ENCODE assay signal across 8 cellular contexts in genomic region chr19:21021238-21021637, GRCh38. TPM values are rescaled to one million over a fixed set of nuclear protein-coding genes. Genes with fewer than 3 reads are reported as not detected.
DNase-seq lines count a peak whose midpoint lies in the region; FAIRE-seq and TF ChIP-seq lines count a peak whose summit lies in the region.
"Not testable (repeated sequence)": the region's sequence is repeated elsewhere in the genome, so short reads cannot be mapped to it uniquely, and the experiment has no call there.

No MANE protein-coding gene starts in this region.

- peak overlapping the region; percentile 32 for H2BK5ac ChIP-seq in neuronal stem cell (ENCODE audit: low read length)

- peak in 1 of 5 donors; percentile 3 for DNase-seq in CD4-positive, alpha-beta memory T cell
- not testable (repeated sequence) for DNase-seq in Jurkat, Clone E6-1 (ENCODE audit: low read depth, low spot score); astrocyte (ENCODE audit: low read depth); epithelial cell of proximal tubule (ENCODE audit: low read depth); kidney; neuronal stem cell (ENCODE audit: low spot score); testis

- not testable (repeated sequence) for H2BK15ac ChIP-seq in neuronal stem cell (ENCODE audit: low read length)

- H2AK5ac ChIP-seq in neuronal stem cell (ENCODE audit: low read depth, low read length) = not testable (repeated sequence)

- H3K9ac ChIP-seq in astrocyte (ENCODE audit: low read length) (peak overlapping the region; percentile 97), kidney (ENCODE audit: low read length in 2 of 2) (peak overlapping the region; percentile 62 to 87)
- H3K9ac ChIP-seq in neuronal stem cell (ENCODE audit: low read depth, low read length, poor library complexity) = not testable (repeated sequence)

- not testable (repeated sequence) for H3K14ac ChIP-seq in neuronal stem cell (ENCODE audit: low read length)

- not testable (repeated sequence) for TF ChIP-seq CTCF in astrocyte (IDR thresholded peaks at IDR 0.05; ENCODE audit: insufficient read depth, low read depth, low read length); epithelial cell of proximal tubule (conservative IDR thresholded peaks at IDR 0.05; ENCODE audit: low read depth, low read length); kidney (IDR thresholded peaks at IDR 0.05; ENCODE audit: borderline replicate concordance, extremely low read depth, insufficient read depth); testis (IDR thresholded peaks at IDR 0.05)

- CTCF ChIA-PET in CD4-positive, alpha-beta memory T cell (lab: Charles Lee; ENCODE audit: partially characterized antibody) = interaction anchor here (1.2 to 1.4 kb wide), 2 partner anchors 12 to 245 kb away, joined by 3 read pairs; partner anchors contain the start of gene ZNF66

- peaks cover 29 to 60% (median 43%) of the 10 kb centered on the region in 4 donors for H3K4me1 Mint-ChIP-seq in CD4-positive, alpha-beta memory T cell
- H3K4me1 Mint-ChIP-seq in T-helper 1 cell treated with Interleukin-12 subunit alpha and Interleukin-12 subunit beta and Interleukin-4 antibody, amounts not matched to agents 30 μg/mL and 1 μg/mL, for 36 hours (ENCODE audit: low read depth) = peaks cover 32% of the 10 kb centered on the region
- H3K4me1 Mint-ChIP-seq in astrocyte (ENCODE audit: low read depth, unreplicated experiment) = peaks cover 32% of the 10 kb centered on the region

- not testable (repeated sequence) for H3K23ac ChIP-seq in neuronal stem cell (ENCODE audit: low read depth, low read length, poor library complexity)

- POLR2A ChIA-PET in CD4-positive, alpha-beta memory T cell (lab: Charles Lee; ENCODE audit: partially characterized antibody) = interaction anchor here (0.7 to 3.1 kb wide), 20 partner anchors 8 to 1153 kb away, joined by 3 to 22 read pairs (median 6); partner anchors contain the start of genes ZNF100, ZNF429, ZNF43 and ZNF431

- WGBS in neuronal stem cell (ENCODE audit: extremely low coverage in 2 of 2, insufficient read length in 2 of 2, insufficient replicate concordance in 1 of 2), 2 donors = no CpG with 5 or more reads among the region's 11 CpGs
- WGBS in testis, 2 donors = 5% methylated on average over 11 of the region's 11 CpGs

- not testable (repeated sequence) for H2BK12ac ChIP-seq in neuronal stem cell (ENCODE audit: low read length)

- H3K79me2 ChIP-seq in astrocyte (ENCODE audit: insufficient read depth, low read length) = peaks cover 47% of the 10 kb centered on the region

- peaks cover 33 to 43% of the 10 kb centered on the region in 2 donors for H3K36me3 Mint-ChIP-seq in CD4-positive, alpha-beta memory T cell
- H3K36me3 Mint-ChIP-seq in T-helper 1 cell treated with Interleukin-12 subunit alpha and Interleukin-12 subunit beta and Interleukin-4 antibody, amounts not matched to agents 30 μg/mL and 1 μg/mL, for 36 hours (ENCODE audit: low read depth) = peaks cover 42% of the 10 kb centered on the region
- H3K36me3 Mint-ChIP-seq in astrocyte (ENCODE audit: low read depth, unreplicated experiment) = peaks cover 12% of the 10 kb centered on the region

- not testable (repeated sequence) for H3K79me1 ChIP-seq in neuronal stem cell (ENCODE audit: low read depth, low read length)

- intact Hi-C loops in CD4-positive, alpha-beta memory T cell (cut with micrococcal nuclease) = loop anchor here (2.0 to 5.0 kb wide), 6 partner anchors 61 to 831 kb away; partner anchors contain the start of genes ZNF493 and ZNF714
- intact Hi-C loops in kidney (cut with DNase I); testis (cut with DNase I; ENCODE audit: low total_unique reads): not testable (repeated sequence)

- H3K27ac Mint-ChIP-seq in CD4-positive, alpha-beta memory T cell = peak overlapping the region; percentile 100
- H3K27ac Mint-ChIP-seq in T-helper 1 cell treated with Interleukin-12 subunit alpha and Interleukin-12 subunit beta and Interleukin-4 antibody, amounts not matched to agents 30 μg/mL and 1 μg/mL, for 36 hours = peak overlapping the region; percentile 100
- peak overlapping the region; percentile 100 for H3K27ac Mint-ChIP-seq in astrocyte (ENCODE audit: unreplicated experiment)

- not testable (repeated sequence) for H4K8ac ChIP-seq in neuronal stem cell (ENCODE audit: low read depth, low read length)

- H3K27me3 ChIP-seq in CD4-positive, alpha-beta memory T cell (ENCODE audit: insufficient read depth, low read length); astrocyte (ENCODE audit: insufficient read depth, low read length); neuronal stem cell (ENCODE audit: control insufficient read depth in 3 of 3, insufficient read depth in 3 of 3, low read depth in 1 of 3, low read length in 3 of 3); testis: not testable (repeated sequence)

- not testable (repeated sequence) for FAIRE-seq in astrocyte (lab: Jason Lieb, UNC); kidney (lab: Jason Lieb, UNC)

- not testable (repeated sequence) for H2BK120ac ChIP-seq in neuronal stem cell (ENCODE audit: low read depth, low read length)

- not testable (repeated sequence) for H3K9me3 Mint-ChIP-seq in CD4-positive, alpha-beta memory T cell; T-helper 1 cell treated with Interleukin-12 subunit alpha and Interleukin-12 subunit beta and Interleukin-4 antibody, amounts not matched to agents 30 μg/mL and 1 μg/mL, for 36 hours; astrocyte (ENCODE audit: unreplicated experiment)

- H3K18ac ChIP-seq in neuronal stem cell (ENCODE audit: low read length) = not testable (repeated sequence)

- not testable (repeated sequence) for H3K36me3 ChIP-seq in CD4-positive, alpha-beta memory T cell (ENCODE audit: insufficient read depth, low read length); astrocyte (ENCODE audit: insufficient read depth, low read length); kidney (ENCODE audit: control insufficient read depth in 1 of 2, insufficient read depth in 2 of 2, low read length in 2 of 2); testis (ENCODE audit: low read depth, missing control alignments)
- H3K36me3 ChIP-seq in neuronal stem cell (replicated peaks in 1 of 2; ENCODE audit: control insufficient read depth in 2 of 2, insufficient read depth in 2 of 2, low read length in 2 of 2) = peaks cover 3 to 42% of the 10 kb centered on the region in 2 donors

- not testable (repeated sequence) for H4K20me1 ChIP-seq in astrocyte (ENCODE audit: insufficient read depth, low read length)

- not testable (repeated sequence) for H4K91ac ChIP-seq in neuronal stem cell (ENCODE audit: low read depth, low read length, poor library complexity)

- peak overlapping the region; percentile 92 to 98 for H3K4me3 ChIP-seq in CD4-positive, alpha-beta memory T cell (ENCODE audit: low read length in 2 of 2)
- peak overlapping the region; percentile 89 for H3K4me3 ChIP-seq in Jurkat, Clone E6-1 (ENCODE audit: low read length)
- H3K4me3 ChIP-seq in astrocyte (ENCODE audit: insufficient read depth, low read depth, low read length) (peak overlapping the region; percentile 93), epithelial cell of proximal tubule (ENCODE audit: low read depth, low read length) (peak overlapping the region; percentile 71), kidney (ENCODE audit: low read length in 2 of 2) (peak overlapping the region; percentile 77 to 96), neuronal stem cell (ENCODE audit: low read length in 2 of 2) (peak overlapping the region; percentile 82 to 90), testis (peak overlapping the region; percentile 61 to 88)

- not testable (repeated sequence) for H3K4ac ChIP-seq in neuronal stem cell (ENCODE audit: low read length)

- peak overlapping the region; percentile 95 for H3K27ac ChIP-seq in CD4-positive, alpha-beta memory T cell (ENCODE audit: low read depth, low read length)
- H3K27ac ChIP-seq in astrocyte (ENCODE audit: low read depth, low read length) = peak overlapping the region; percentile 92
- not testable (repeated sequence) for H3K27ac ChIP-seq in kidney (ENCODE audit: low read depth in 2 of 2, low read length in 2 of 2); neuronal stem cell (replicated peaks; ENCODE audit: low read length)
- H3K27ac ChIP-seq in testis = peak overlapping the region; percentile 78 to 82

- H3K27me3 Mint-ChIP-seq in CD4-positive, alpha-beta memory T cell; T-helper 1 cell treated with Interleukin-12 subunit alpha and Interleukin-12 subunit beta and Interleukin-4 antibody, amounts not matched to agents 30 μg/mL and 1 μg/mL, for 36 hours (ENCODE audit: low read depth); astrocyte (ENCODE audit: low read depth, unreplicated experiment): not testable (repeated sequence)

- peak overlapping the region; percentile 99 to 100 (median 100) for H3K4me3 Mint-ChIP-seq in CD4-positive, alpha-beta memory T cell
- peak overlapping the region; percentile 100 for H3K4me3 Mint-ChIP-seq in T-helper 1 cell treated with Interleukin-12 subunit alpha and Interleukin-12 subunit beta and Interleukin-4 antibody, amounts not matched to agents 30 μg/mL and 1 μg/mL, for 36 hours
- H3K4me3 Mint-ChIP-seq in astrocyte (ENCODE audit: unreplicated experiment) = peak overlapping the region; percentile 100

- H3K9me3 ChIP-seq in CD4-positive, alpha-beta memory T cell (ENCODE audit: control insufficient read depth in 1 of 2, low read length in 2 of 2); astrocyte (ENCODE audit: insufficient read depth, low read depth, low read length); kidney (ENCODE audit: control insufficient read depth in 1 of 2, low read length in 2 of 2); testis: not testable (repeated sequence)
- H3K9me3 ChIP-seq in neuronal stem cell (replicated peaks in 1 of 2; ENCODE audit: control insufficient read depth in 2 of 2, insufficient read depth in 1 of 2, low read depth in 1 of 2, low read length in 2 of 2) = peaks cover 0 to 12% of the 10 kb centered on the region in 2 donors

- peak overlapping the region; percentile 91 for H3K4me2 ChIP-seq in astrocyte (ENCODE audit: low read length)
- peak overlapping the region; percentile 57 for H3K4me2 ChIP-seq in neuronal stem cell (ENCODE audit: insufficient read depth, low read length, poor library complexity, severe bottlenecking)

- H3K4me1 ChIP-seq in CD4-positive, alpha-beta memory T cell (ENCODE audit: insufficient read depth, low read length) = peaks cover 50% of the 10 kb centered on the region
- not testable (repeated sequence) for H3K4me1 ChIP-seq in astrocyte (ENCODE audit: insufficient read depth, low read length); kidney (ENCODE audit: control insufficient read depth in 1 of 2, insufficient read depth in 1 of 2, low read depth in 1 of 2, low read length in 2 of 2); neuronal stem cell (ENCODE audit: control insufficient read depth in 2 of 2, insufficient read depth in 1 of 2, low read depth in 1 of 2, low read length in 2 of 2); testis

- peak overlapping the region; percentile 94 for H2AFZ ChIP-seq in astrocyte (ENCODE audit: low read depth, low read length)
- peak overlapping the region; percentile 95 for H2AFZ ChIP-seq in neuronal stem cell (ENCODE audit: low read length)

- TF ChIP-seq POLR2A in testis (IDR thresholded peaks at IDR 0.05) = not testable (repeated sequence)

RNA-seq across cellular contexts. Expression of gene ZNF430, which starts 0.8 kb away (rescaled TPM):
- 10 to 100 TPM; 41.9 to 50.3 TPM for total RNA-seq in CD4-positive, alpha-beta memory T cell
- 10 to 100 TPM; 45.0 to 57.5 TPM for polyA plus RNA-seq in CD4-positive, alpha-beta memory T cell
- 9.2 TPM for polyA plus RNA-seq in Jurkat, Clone E6-1 (2012; ENCODE audit: insufficient read depth, insufficient read length)
- total RNA-seq in astrocyte = 12.3 and 15.4 TPM in 2 replicates
- total RNA-seq in epithelial cell of proximal tubule = 5.1 and 8.0 TPM in 2 replicates
- total RNA-seq in kidney = 18.0 TPM
- polyA plus RNA-seq in kidney (ENCODE audit: insufficient read depth, low read depth, low replicate concordance) = 1.8 TPM
- 9.8 TPM for polyA plus RNA-seq in neuronal stem cell (2013, experiment 1 of 2)
- polyA plus RNA-seq in neuronal stem cell (2013, experiment 2 of 2) = 12.2 TPM
- 10 to 100 TPM in 1 of 2 donors, 1 to 10 TPM in 1; 9.2 to 11.7 TPM for total RNA-seq in testis
- 3.8 TPM for polyA plus RNA-seq in testis (ENCODE audit: insufficient read depth, low read depth, low replicate concordance)
